Comparison of ENCODE assay signal across 1 cellular context in the genomic region with DNA sequence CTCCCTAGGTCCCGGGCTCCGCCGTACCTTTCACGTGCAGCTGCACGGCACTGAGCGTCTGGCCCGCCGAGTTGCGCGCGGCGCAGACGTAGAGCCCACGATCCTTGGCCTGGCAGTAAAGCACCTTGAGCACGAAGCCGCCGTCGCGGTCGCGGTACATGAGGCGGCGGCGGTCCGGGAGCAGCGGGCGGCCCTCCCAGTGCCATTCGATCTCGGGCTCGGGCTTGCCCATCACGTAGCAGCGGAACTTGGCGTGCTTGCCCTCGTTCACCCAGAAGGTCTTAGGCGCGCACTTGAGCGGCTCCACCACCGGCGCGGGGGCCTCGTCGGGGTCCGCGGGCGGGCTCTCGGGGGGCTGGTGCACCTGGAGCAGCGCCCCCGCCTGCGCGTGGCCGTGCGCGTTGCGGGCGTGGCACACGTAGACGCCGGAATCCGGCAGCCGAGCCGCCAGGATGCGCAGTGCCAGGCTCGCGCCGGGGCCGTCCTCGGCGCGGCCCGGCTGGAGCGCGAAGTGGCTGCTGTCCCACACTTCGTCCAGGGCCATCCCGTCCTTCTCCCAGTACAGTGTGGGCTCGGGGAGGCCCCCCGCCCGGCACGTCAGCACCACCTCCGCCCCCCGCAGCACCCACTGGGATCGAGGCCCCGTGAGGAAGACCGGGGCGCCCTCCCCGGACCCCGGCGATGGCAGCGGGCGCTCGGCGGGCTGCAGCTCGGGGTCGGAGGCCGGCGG.
A peak's percentile ranks its signal among the peaks of the same experiment; 100 is the strongest.
TF ChIP-seq lines count a peak whose summit lies in the region.

No MANE protein-coding gene starts in this region.

TF ChIP-seq in HepG2, 621 proteins besides CTCF, POLR2A, EP300 and RAD21 (continued from another document and continues in another):
- TF ChIP-seq NFAT5 (CRISPR knock-in tag; IDR thresholded peaks at IDR 0.05) (no peak; the same call in 1 of the 2 replicates), NR3C1 (CRISPR knock-in tag; IDR thresholded peaks at IDR 0.05) (no peak), STAG1 (CRISPR knock-in tag; IDR thresholded peaks at IDR 0.05) (peak; percentile 23; the same call in 1 of the 2 replicates), ZFAT (CRISPR knock-in tag; conservative IDR thresholded peaks at IDR 0.05) (no peak), JUN (CRISPR knock-in tag; IDR thresholded peaks at IDR 0.05) (no peak), ZNF260 (CRISPR knock-in tag; IDR thresholded peaks at IDR 0.05; ENCODE audit: borderline replicate concordance, low read depth) (no peak), BRF2 (CRISPR knock-in tag; IDR thresholded peaks at IDR 0.05) (no peak), ZNF431 (CRISPR knock-in tag; IDR thresholded peaks at IDR 0.05; ENCODE audit: borderline replicate concordance, low read depth) (peak; percentile 67; the same call in 1 of the 2 replicates), POLR2G (IDR thresholded peaks at IDR 0.05; ENCODE audit: low read depth, low read length) (peak; percentile 61; the same call in 1 of the 2 replicates), IKZF5 (CRISPR knock-in tag; IDR thresholded peaks at IDR 0.05) (no peak), TBX2 (CRISPR knock-in tag; IDR thresholded peaks at IDR 0.05; ENCODE audit: borderline replicate concordance) (peak; percentile 10; the same call in 1 of the 2 replicates), ZNF280B (CRISPR knock-in tag; IDR thresholded peaks at IDR 0.05; ENCODE audit: borderline replicate concordance) (no peak; the same call in 1 of the 2 replicates), ZNF326 (CRISPR knock-in tag; IDR thresholded peaks at IDR 0.05; ENCODE audit: borderline replicate concordance) (no peak), SYNCRIP (IDR thresholded peaks at IDR 0.05; ENCODE audit: insufficient read depth, low read depth, low read length) (no peak), HCFC1 (IDR thresholded peaks at IDR 0.05; ENCODE audit: low read depth, low read length) (no peak), CCDC6 (CRISPR knock-in tag; IDR thresholded peaks at IDR 0.05) (no peak), ZNF850 (CRISPR knock-in tag; conservative IDR thresholded peaks at IDR 0.05) (0 out of 2 replicates have a peak, but pooled peaks have one; percentile 30), NR2F2 (IDR thresholded peaks at IDR 0.05; ENCODE audit: borderline replicate concordance, low read depth) (no peak; the same call in 1 of the 2 replicates), HDAC1 (CRISPR knock-in tag; IDR thresholded peaks at IDR 0.05) (peak; percentile 55), ZNF30 (CRISPR knock-in tag; IDR thresholded peaks at IDR 0.05) (no peak), NPAS2 (CRISPR knock-in tag; IDR thresholded peaks at IDR 0.05; ENCODE audit: borderline replicate concordance) (no peak), HNF1A (IDR thresholded peaks at IDR 0.05; ENCODE audit: low read depth) (no peak), HNF1A (CRISPR knock-in tag; IDR thresholded peaks at IDR 0.05; ENCODE audit: borderline replicate concordance) (no peak), CC2D1A (CRISPR knock-in tag; IDR thresholded peaks at IDR 0.05) (no peak), ZSCAN12 (CRISPR knock-in tag; IDR thresholded peaks at IDR 0.05) (no peak), FOXK1 (CRISPR knock-in tag; IDR thresholded peaks at IDR 0.05; ENCODE audit: borderline replicate concordance, low read depth) (no peak), HNF4A (CRISPR knock-in tag; IDR thresholded peaks at IDR 0.05) (no peak), SRF (IDR thresholded peaks at IDR 0.05; ENCODE audit: low read depth, low read length) (no peak), ZFP1 (CRISPR knock-in tag; IDR thresholded peaks at IDR 0.05) (no peak), TRIM24 (CRISPR knock-in tag; IDR thresholded peaks at IDR 0.05) (no peak), ZFX (CRISPR knock-in tag; IDR thresholded peaks at IDR 0.05; ENCODE audit: low read depth) (no peak; the same call in 1 of the 2 replicates), TAF1 (CRISPR knock-in tag; IDR thresholded peaks at IDR 0.05) (peak; percentile 63; the same call in 1 of the 2 replicates)
- TF ChIP-seq, protein P1, sequence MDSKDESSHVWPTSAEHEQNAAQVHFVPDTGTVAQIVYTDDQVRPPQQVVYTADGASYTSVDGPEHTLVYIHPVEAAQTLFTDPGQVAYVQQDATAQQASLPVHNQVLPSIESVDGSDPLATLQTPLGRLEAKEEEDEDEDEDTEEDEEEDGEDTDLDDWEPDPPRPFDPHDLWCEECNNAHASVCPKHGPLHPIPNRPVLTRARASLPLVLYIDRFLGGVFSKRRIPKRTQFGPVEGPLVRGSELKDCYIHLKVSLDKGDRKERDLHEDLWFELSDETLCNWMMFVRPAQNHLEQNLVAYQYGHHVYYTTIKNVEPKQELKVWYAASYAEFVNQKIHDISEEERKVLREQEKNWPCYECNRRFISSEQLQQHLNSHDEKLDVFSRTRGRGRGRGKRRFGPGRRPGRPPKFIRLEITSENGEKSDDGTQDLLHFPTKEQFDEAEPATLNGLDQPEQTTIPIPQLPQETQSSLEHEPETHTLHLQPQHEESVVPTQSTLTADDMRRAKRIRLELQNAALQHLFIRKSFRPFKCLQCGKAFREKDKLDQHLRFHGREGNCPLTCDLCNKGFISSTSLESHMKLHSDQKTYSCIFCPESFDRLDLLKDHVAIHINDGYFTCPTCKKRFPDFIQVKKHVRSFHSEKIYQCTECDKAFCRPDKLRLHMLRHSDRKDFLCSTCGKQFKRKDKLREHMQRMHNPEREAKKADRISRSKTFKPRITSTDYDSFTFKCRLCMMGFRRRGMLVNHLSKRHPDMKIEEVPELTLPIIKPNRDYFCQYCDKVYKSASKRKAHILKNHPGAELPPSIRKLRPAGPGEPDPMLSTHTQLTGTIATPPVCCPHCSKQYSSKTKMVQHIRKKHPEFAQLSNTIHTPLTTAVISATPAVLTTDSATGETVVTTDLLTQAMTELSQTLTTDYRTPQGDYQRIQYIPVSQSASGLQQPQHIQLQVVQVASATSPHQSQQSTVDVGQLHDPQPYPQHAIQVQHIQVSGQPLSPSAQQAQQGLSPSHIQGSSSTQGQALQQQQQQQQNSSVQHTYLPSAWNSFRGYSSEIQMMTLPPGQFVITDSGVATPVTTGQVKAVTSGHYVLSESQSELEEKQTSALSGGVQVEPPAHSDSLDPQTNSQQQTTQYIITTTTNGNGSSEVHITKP (CRISPR knock-in tag; IDR thresholded peaks at IDR 0.05; ENCODE audit: low read depth), result no peak
- TF ChIP-seq, protein P2, sequence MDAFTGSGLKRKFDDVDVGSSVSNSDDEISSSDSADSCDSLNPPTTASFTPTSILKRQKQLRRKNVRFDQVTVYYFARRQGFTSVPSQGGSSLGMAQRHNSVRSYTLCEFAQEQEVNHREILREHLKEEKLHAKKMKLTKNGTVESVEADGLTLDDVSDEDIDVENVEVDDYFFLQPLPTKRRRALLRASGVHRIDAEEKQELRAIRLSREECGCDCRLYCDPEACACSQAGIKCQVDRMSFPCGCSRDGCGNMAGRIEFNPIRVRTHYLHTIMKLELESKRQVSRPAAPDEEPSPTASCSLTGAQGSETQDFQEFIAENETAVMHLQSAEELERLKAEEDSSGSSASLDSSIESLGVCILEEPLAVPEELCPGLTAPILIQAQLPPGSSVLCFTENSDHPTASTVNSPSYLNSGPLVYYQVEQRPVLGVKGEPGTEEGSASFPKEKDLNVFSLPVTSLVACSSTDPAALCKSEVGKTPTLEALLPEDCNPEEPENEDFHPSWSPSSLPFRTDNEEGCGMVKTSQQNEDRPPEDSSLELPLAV (CRISPR knock-in tag; conservative IDR thresholded peaks at IDR 0.05; ENCODE audit: low read depth), result no peak
